In the genomic region with DNA sequence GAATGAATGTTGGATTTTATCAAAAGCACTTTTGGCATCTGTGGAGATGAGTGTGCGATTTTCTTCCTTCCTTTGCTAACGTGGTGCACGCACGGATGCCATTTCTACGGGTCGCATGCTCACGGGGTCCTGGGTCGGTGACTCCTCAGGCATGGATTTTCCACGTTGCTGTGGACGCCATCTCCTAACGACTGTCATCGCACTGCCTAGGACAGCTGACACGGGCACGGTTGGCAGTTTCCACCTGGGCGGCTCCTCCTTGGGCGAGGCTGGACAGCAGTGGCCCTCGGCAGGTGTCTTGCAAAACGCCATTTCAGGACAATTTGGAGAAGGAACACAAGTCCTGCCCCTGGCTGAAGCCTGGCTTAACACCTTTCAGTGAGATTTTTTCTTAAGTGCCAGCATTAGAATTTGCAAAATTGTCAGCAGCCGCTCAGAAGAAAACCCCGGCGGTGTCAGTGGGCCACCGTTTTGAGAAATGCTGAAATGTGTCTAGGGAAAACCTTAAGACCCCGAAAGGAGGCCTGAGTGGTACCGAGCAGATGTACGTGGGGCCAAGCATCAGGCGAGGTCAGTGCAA, we compare ENCODE assay signal across 28 cellular contexts. TPM values are rescaled to one million over a fixed set of nuclear protein-coding genes. Genes with fewer than 3 reads are reported as not detected.
DNase-seq lines count a peak whose midpoint lies in the region; ATAC-seq and TF ChIP-seq lines count a peak whose summit lies in the region.
"Had no signal": no experiment of that assay in that cellular context is flagged by ENCODE, and none has a peak within 500 bp of the region (broad histone marks: within the 10 kb centered on the region; RNA-seq: fewer than 3 reads in every experiment).

No MANE protein-coding gene starts in this region.

- CTCF ChIA-PET in activated CD8-positive, alpha-beta memory T cell treated with anti-CD3 and anti-CD28 coated beads, Interleukin-2, amount 10 ng/mL, durations not matched to agents 7 days and 5 days (lab: Charles Lee), result interaction anchor here (2.2 kb wide), 1 partner anchor 34 kb away, joined by 10 read pairs; the partner anchor contains the start of gene TOLLIP

- no peak overlapping the region for H3K27ac Mint-ChIP-seq in activated CD8-positive, alpha-beta memory T cell treated with anti-CD3 and anti-CD28 coated beads, Interleukin-2, amount 10 ng/mL, durations not matched to agents 7 days and 5 days
- H3K27ac Mint-ChIP-seq in osteocyte (ENCODE audit: unreplicated experiment), result no peak overlapping the region
- H3K27ac Mint-ChIP-seq: CD8-positive, alpha-beta T cell had no signal

- peak overlapping the region in 1 of 11 experiments; percentile 29; a peak in 2 of 22 replicates for H3K9ac ChIP-seq in BLaER1 treated with 17β-estradiol and CSF1 and Interleukin-3, amounts not matched to agents 10 nM and 100 nM

- peak overlapping the region in 4 of 11 experiments; percentile 15 to 51 (median 39); a peak in 6 of 22 replicates for H3K27ac ChIP-seq in BLaER1 treated with 17β-estradiol and CSF1 and Interleukin-3, amounts not matched to agents 10 nM and 100 nM
- H3K27ac ChIP-seq: A549, PC-9, SJSA1 had no signal

- no peak overlapping the region for H3K4me3 ChIP-seq in BLaER1 treated with 17β-estradiol and CSF1 and Interleukin-3, amounts not matched to agents 10 nM and 100 nM
- H3K4me3 ChIP-seq: A549, GM12878, PC-9, SJSA1 had no signal

- peaks cover 0 to 3% (median 0%) of the 10 kb centered on the region in 11 experiments; a peak in 5 of 22 replicates for H3K9me3 ChIP-seq in BLaER1 treated with 17β-estradiol and CSF1 and Interleukin-3, amounts not matched to agents 10 nM and 100 nM (replicated peaks in 1 of 11)
- H3K9me3 ChIP-seq: A549, Caco-2, SJSA1 had no signal

- no peaks in the 10 kb centered on the region for H3K27me3 Mint-ChIP-seq in activated CD8-positive, alpha-beta memory T cell treated with anti-CD3 and anti-CD28 coated beads, Interleukin-2, amount 10 ng/mL, durations not matched to agents 7 days and 5 days
- peaks cover 6% of the 10 kb centered on the region for H3K27me3 Mint-ChIP-seq in osteocyte (ENCODE audit: unreplicated experiment)

- H4K20me1 ChIP-seq in BLaER1 treated with 17β-estradiol and CSF1 and Interleukin-3, amounts not matched to agents 10 nM and 100 nM, result no peaks in the 10 kb centered on the region

- peaks cover 2 to 63% (median 26%) of the 10 kb centered on the region in 10 experiments; a peak in 19 of 20 replicates for H3K4me1 ChIP-seq in BLaER1 treated with 17β-estradiol and CSF1 and Interleukin-3, amounts not matched to agents 10 nM and 100 nM
- H3K4me1 ChIP-seq: A549, Caco-2 had no signal

- H3K4me1 Mint-ChIP-seq in activated CD8-positive, alpha-beta memory T cell treated with anti-CD3 and anti-CD28 coated beads, Interleukin-2, amount 10 ng/mL, durations not matched to agents 7 days and 5 days, result peaks cover 19% of the 10 kb centered on the region
- no peaks in the 10 kb centered on the region for H3K4me1 Mint-ChIP-seq in osteocyte (ENCODE audit: unreplicated experiment)

- H3K9me3 Mint-ChIP-seq in activated CD8-positive, alpha-beta memory T cell treated with anti-CD3 and anti-CD28 coated beads, Interleukin-2, amount 10 ng/mL, durations not matched to agents 7 days and 5 days (ENCODE audit: low read depth), result no peaks in the 10 kb centered on the region
- H3K9me3 Mint-ChIP-seq in osteocyte (ENCODE audit: unreplicated experiment), result no peaks in the 10 kb centered on the region
- H3K9me3 Mint-ChIP-seq: CD8-positive, alpha-beta T cell had no signal

- H3K27me3 ChIP-seq in BLaER1 treated with 17β-estradiol and CSF1 and Interleukin-3, amounts not matched to agents 10 nM and 100 nM, result no peaks in the 10 kb centered on the region
- H3K27me3 ChIP-seq: SJSA1 had no signal

- peak; percentile 30 for DNase-seq in activated CD8-positive, alpha-beta memory T cell treated with anti-CD3 and anti-CD28 coated beads, Interleukin-2, amount 10 ng/mL, durations not matched to agents 7 days and 5 days
- DNase-seq in left lobe of liver (ENCODE audit: low spot score) (peak; percentile 38), osteocyte (ENCODE audit: extremely low spot score, unreplicated experiment) (peak; percentile 82), cerebellum (ENCODE audit: low spot score) (no peak)
- DNase-seq: AML-193; C1 segment of cervical spinal cord; CD8-positive, alpha-beta T cell; GDM1; KBM-7; MV-4-11; NCI-H1105 treated with DMSO at 0.1 percent for 48 hours; NCI-H2029; NCI-H446 treated with DMSO at 0.1 percent for 48 hours; NCI-H526; NCI-H82; NK-92 treated with Interleukin-12 subunit alpha and Interleukin-12 subunit beta, amount 100 ng/mL, for 24 hours; PC-9; Right ventricle myocardium superior had no signal

- H3K36me3 Mint-ChIP-seq in activated CD8-positive, alpha-beta memory T cell treated with anti-CD3 and anti-CD28 coated beads, Interleukin-2, amount 10 ng/mL, durations not matched to agents 7 days and 5 days, result no peaks in the 10 kb centered on the region
- no peaks in the 10 kb centered on the region for H3K36me3 Mint-ChIP-seq in osteocyte (ENCODE audit: unreplicated experiment)
- H3K36me3 Mint-ChIP-seq: CD8-positive, alpha-beta T cell had no signal

- no peak for ATAC-seq in activated CD8-positive, alpha-beta memory T cell treated with anti-CD3 and anti-CD28 coated beads, Interleukin-2, amount 10 ng/mL, durations not matched to agents 7 days and 5 days
- no peak for ATAC-seq in left lobe of liver
- ATAC-seq in HG02759 (IDR thresholded peaks at IDR 0.05; ENCODE audit: unreplicated experiment), result no peak
- ATAC-seq in GM18909 (IDR thresholded peaks at IDR 0.05; ENCODE audit: poor library complexity, unreplicated experiment), result no peak
- no peak for ATAC-seq in GM21423 (IDR thresholded peaks at IDR 0.05; ENCODE audit: unreplicated experiment)
- ATAC-seq: A549; CD8-positive, alpha-beta T cell; GM12878; HCT116 had no signal

- TF ChIP-seq CTCF in osteocyte (IDR thresholded peaks at IDR 0.05), result no peak

- peaks cover 0 to 13% (median 0%) of the 10 kb centered on the region in 11 experiments; a peak in 6 of 22 replicates for H3K36me3 ChIP-seq in BLaER1 treated with 17β-estradiol and CSF1 and Interleukin-3, amounts not matched to agents 10 nM and 100 nM
- H3K36me3 ChIP-seq: SJSA1 had no signal

- H3K4me2 ChIP-seq in BLaER1 treated with 17β-estradiol and CSF1 and Interleukin-3, amounts not matched to agents 10 nM and 100 nM, result peak overlapping the region in 6 of 11 experiments; percentile 13 to 66 (median 41); a peak in 8 of 22 replicates
- H3K4me2 ChIP-seq: A549, PC-9 had no signal

- no peak overlapping the region for H3K4me3 Mint-ChIP-seq in activated CD8-positive, alpha-beta memory T cell treated with anti-CD3 and anti-CD28 coated beads, Interleukin-2, amount 10 ng/mL, durations not matched to agents 7 days and 5 days
- no peak overlapping the region for H3K4me3 Mint-ChIP-seq in osteocyte (ENCODE audit: unreplicated experiment)
- H3K4me3 Mint-ChIP-seq: CD8-positive, alpha-beta T cell had no signal

RNA-seq across cellular contexts. Expression of gene TOLLIP, which starts 34.7 kb away (rescaled TPM):
- 10 to 100 TPM; 33.3 to 35.8 TPM for total RNA-seq in activated CD8-positive, alpha-beta memory T cell treated with anti-CD3 and anti-CD28 coated beads, Interleukin-2, amount 10 ng/mL, durations not matched to agents 7 days and 5 days
- 128 TPM for total RNA-seq in left lobe of liver
- 63.2 and 71.6 TPM in 2 replicates for total RNA-seq in osteocyte
- 18.6 TPM for total RNA-seq in cerebellum

RNA-seq across cellular contexts. Expression of gene BRSK2, which starts 45.6 kb away (rescaled TPM):
- total RNA-seq in activated CD8-positive, alpha-beta memory T cell treated with anti-CD3 and anti-CD28 coated beads, Interleukin-2, amount 10 ng/mL, durations not matched to agents 7 days and 5 days, result under 1 TPM in 1 of 2 experiments, not detected in 1; 0.40 TPM
- total RNA-seq in left lobe of liver, result 0.18 TPM
- 1.7 and 1.9 TPM in 2 replicates for total RNA-seq in osteocyte
- 38.5 TPM for total RNA-seq in cerebellum
- total RNA-seq: RPMI7951 had no signal

Comparison
In these comparisons a context has a peak if more than half of its experiments do, and no peak if none do; other contexts are left out.
1. RNA of gene BRSK2, which starts 45.6 kb away (total RNA-seq): 38.5 TPM in cerebellum (single experiment); 1.7 to 1.9 TPM in osteocyte, 0.40 TPM in activated CD8-positive, alpha-beta memory T cell treated with anti-CD3 and anti-CD28 coated beads, Interleukin-2, amount 10 ng/mL, durations not matched to agents 7 days and 5 days and 0.18 TPM in left lobe of liver (single experiment); every median in the first group is over 10 times any median in the second.